ENCODE assay signal across 19 cellular contexts in genomic region chr17:81837641-81838040, GRCh38. TPM values are rescaled to one million over a fixed set of nuclear protein-coding genes. Genes with fewer than 3 reads are reported as not detected.
A peak's percentile ranks its signal among the peaks of the same experiment; 100 is the strongest.
DNase-seq lines count a peak whose midpoint lies in the region; ATAC-seq, FAIRE-seq and TF ChIP-seq lines count a peak whose summit lies in the region.
"Had no signal": no experiment of that assay in that cellular context is flagged by ENCODE, and none has a peak within 500 bp of the region (broad histone marks: within the 10 kb centered on the region; RNA-seq: fewer than 3 reads in every experiment).

No MANE protein-coding gene starts in this region.

- TF ChIP-seq POLR2A in H1 (IDR thresholded peaks at IDR 0.05; ENCODE audit: control extremely low read depth in 1 of 2, low read depth in 2 of 2, low read length in 2 of 2), result no peak
- TF ChIP-seq POLR2A in tibial nerve (IDR thresholded peaks at IDR 0.05), result no peak

- TF ChIP-seq EP300 in H1 (IDR thresholded peaks at IDR 0.05; ENCODE audit: borderline replicate concordance in 1 of 2, low read depth in 2 of 2, low read length in 2 of 2) (no peak), tibial nerve (IDR thresholded peaks at IDR 0.05) (no peak)

- TF ChIP-seq CTCF in H1 (IDR thresholded peaks at IDR 0.05; ENCODE audit: control extremely low read depth in 1 of 3, insufficient read depth in 1 of 3, low read depth in 1 of 3, low read length in 3 of 3) (no peak), psoas muscle (IDR thresholded peaks at IDR 0.05) (no peak), tibial nerve (IDR thresholded peaks at IDR 0.05) (no peak)

- H3K27ac ChIP-seq in H1 (ENCODE audit: low read depth, low read length), result no peak overlapping the region
- peak overlapping the region; percentile 98 for H3K27ac ChIP-seq in psoas muscle
- H3K27ac ChIP-seq in tibial nerve, result no peak overlapping the region
- H3K27ac ChIP-seq: cardiac muscle cell, gastroesophageal sphincter had no signal

- no peak overlapping the region for H2BK120ac ChIP-seq in H1 (replicated peaks; ENCODE audit: low read depth, low read length)

- no peak for TF ChIP-seq RAD21 in H1 (IDR thresholded peaks at IDR 0.05 in 1 of 2, conservative IDR thresholded peaks at IDR 0.05 in 1 of 2; ENCODE audit: low read depth in 2 of 2, low read length in 2 of 2)

- no peak overlapping the region for H3K18ac ChIP-seq in H1 (ENCODE audit: extremely low read depth, low read length)

- H3K4me1 ChIP-seq in H1 (replicated peaks in 1 of 4; ENCODE audit: control insufficient read depth in 3 of 4, insufficient read depth in 4 of 4, low read length in 3 of 4) (peaks cover 0 to 8% (median 4%) of the 10 kb centered on the region in 4 experiments; a peak in 5 of 7 replicates), psoas muscle (peaks cover 60% of the 10 kb centered on the region), tibial nerve (peaks cover 0 to 16% (median 8%) of the 10 kb centered on the region in 4 donors)

- no peak overlapping the region for H3K56ac ChIP-seq in H1 (replicated peaks; ENCODE audit: insufficient read length, low read depth, low read length)

- no peak overlapping the region for H4K5ac ChIP-seq in H1 (ENCODE audit: insufficient read length, low read depth, low read length)

- H4K8ac ChIP-seq in H1 (ENCODE audit: extremely low read depth, insufficient read depth, low read length), result peak overlapping the region; percentile 19; the same call in 1 of the 2 replicates

- H3K27me3 ChIP-seq in H1 (replicated peaks in 1 of 4; ENCODE audit: control insufficient read depth in 3 of 4, extremely low read depth in 1 of 4, insufficient read depth in 3 of 4, low read length in 3 of 4), result no peaks in the 10 kb centered on the region
- H3K27me3 ChIP-seq in psoas muscle (ENCODE audit: insufficient read depth in 3 of 3, low read length in 2 of 3), result no peaks in the 10 kb centered on the region
- no peaks in the 10 kb centered on the region for H3K27me3 ChIP-seq in tibial nerve
- H3K27me3 ChIP-seq: cardiac muscle cell, gastroesophageal sphincter had no signal

- H3K9ac ChIP-seq in H1 (replicated peaks in 1 of 4; ENCODE audit: extremely low read depth in 1 of 4, low read depth in 3 of 4, low read length in 3 of 4), result no peak overlapping the region

- no peaks in the 10 kb centered on the region for H4K20me1 ChIP-seq in H1 (replicated peaks in 1 of 2; ENCODE audit: control insufficient read depth in 1 of 2, insufficient read depth in 2 of 2, low read length in 2 of 2)

- no peak overlapping the region for H3K14ac ChIP-seq in H1 (ENCODE audit: insufficient read length)

- peaks cover 3% of the 10 kb centered on the region; the same call in 1 of the 2 replicates for H3K79me1 ChIP-seq in H1 (ENCODE audit: low read depth, low read length)

- no peak overlapping the region for H4K91ac ChIP-seq in H1 (replicated peaks; ENCODE audit: insufficient read length, low read length)

- H2AFZ ChIP-seq in H1 (ENCODE audit: low read length), result no peak overlapping the region

- H3K79me2 ChIP-seq in H1 (ENCODE audit: control insufficient read depth in 1 of 2, insufficient read depth in 2 of 2, low read length in 2 of 2), result peaks cover 0 to 7% of the 10 kb centered on the region in 2 experiments; a peak in 1 of 4 replicates

- H2BK12ac ChIP-seq in H1 (ENCODE audit: low read depth, low read length), result peak overlapping the region; percentile 75; the same call in 1 of the 2 replicates

- H2BK20ac ChIP-seq in H1 (ENCODE audit: low read length), result no peak overlapping the region

- peaks cover 3% of the 10 kb centered on the region; the same call in 1 of the 2 replicates for H3K23me2 ChIP-seq in H1 (ENCODE audit: low read depth, low read length)

- no peak overlapping the region for H2BK15ac ChIP-seq in H1 (ENCODE audit: low read length)

- POLR2A ChIA-PET in H1 (lab: Charles Lee; ENCODE audit: partially characterized antibody), result interaction anchor here (0.7 to 1.6 kb wide), 4 partner anchors 12 to 162 kb away, joined by 3 read pairs; no protein-coding TSS in a partner anchor

- intact Hi-C loops in psoas muscle (cut with DNase I), result no loop called here

- H3K4ac ChIP-seq in H1 (replicated peaks; ENCODE audit: insufficient read length, low read depth, low read length), result no peak overlapping the region

- H3K9me3 ChIP-seq in H1 (ENCODE audit: insufficient read depth in 2 of 2, low read depth in 1 of 2, low read length in 1 of 2) (no peaks in the 10 kb centered on the region), psoas muscle (no peaks in the 10 kb centered on the region), tibial nerve (no peaks in the 10 kb centered on the region)
- H3K9me3 ChIP-seq: gastroesophageal sphincter had no signal

- H2BK5ac ChIP-seq in H1 (ENCODE audit: low read depth, low read length), result no peak overlapping the region

- ATAC-seq in psoas muscle (peak; percentile 31 to 50 (median 40)), HG03520 (IDR thresholded peaks at IDR 0.05; ENCODE audit: unreplicated experiment) (no peak), HG02642 (IDR thresholded peaks at IDR 0.05; ENCODE audit: poor library complexity, unreplicated experiment) (no peak)
- ATAC-seq: gastroesophageal sphincter had no signal

- H3K4me2 ChIP-seq in H1 (ENCODE audit: insufficient read depth in 1 of 2, low read depth in 2 of 2, low read length in 2 of 2), result no peak overlapping the region

- CTCF ChIA-PET in H1 (lab: Charles Lee; ENCODE audit: partially characterized antibody), result interaction anchor here (0.6 to 1.6 kb wide), 7 partner anchors 10 to 113 kb away, joined by 3 to 5 read pairs (median 3); no protein-coding TSS in a partner anchor

- no peak overlapping the region for H3K23ac ChIP-seq in H1 (ENCODE audit: insufficient read length)

- no peak for FAIRE-seq in H1 (lab: Jason Lieb, UNC)
- FAIRE-seq: TTC549 had no signal

- no peaks in the 10 kb centered on the region; a peak in 1 of 8 replicates for H3K36me3 ChIP-seq in H1 (ENCODE audit: control insufficient read depth in 2 of 4, insufficient read depth in 4 of 4, low read length in 3 of 4)
- H3K36me3 ChIP-seq in psoas muscle (ENCODE audit: insufficient read depth in 1 of 2, low read depth in 1 of 2), result peaks cover 0 to 9% of the 10 kb centered on the region in 2 donors
- H3K36me3 ChIP-seq in tibial nerve, result peaks cover 0 to 19% (median 0%) of the 10 kb centered on the region in 3 donors
- H3K36me3 ChIP-seq: cardiac muscle cell had no signal

- 76% methylated on average over 8 of the region's 9 CpGs; no CpG with 5 or more reads in 1 of the 2 experiments for WGBS in H1 (ENCODE audit: extremely low coverage in 1 of 2, insufficient coverage in 1 of 2, insufficient read length in 1 of 2, insufficient replicate concordance in 2 of 2, low coverage in 1 of 2, low lambda C conversion rate in 2 of 2, missing lambda C conversion rate in 1 of 2), 2 experiments
- WGBS in psoas muscle, 3 donors, result 30 to 62% (median 34%) methylated on average over 9 of the region's 9 CpGs
- 66 to 72% methylated on average over 9 of the region's 9 CpGs for WGBS in tibial nerve, 2 donors

- H2AK5ac ChIP-seq in H1 (ENCODE audit: low read depth, low read length), result no peak overlapping the region

- no peak overlapping the region for H3K4me3 ChIP-seq in H1 (ENCODE audit: extremely low read depth in 1 of 4, insufficient read depth in 2 of 4, low read depth in 3 of 4, low read length in 4 of 4)
- H3K4me3 ChIP-seq in psoas muscle, result no peak overlapping the region
- no peak overlapping the region for H3K4me3 ChIP-seq in tibial nerve
- H3K4me3 ChIP-seq: cardiac muscle cell, gastroesophageal sphincter, lung had no signal

- DNase-seq in GF-D8 (lab: John Stamatoyannopoulos, UW) (peak; percentile 99), MV-4-11 (lab: John Stamatoyannopoulos, UW) (peak; percentile 99), H1 (ENCODE audit: low read depth in 1 of 2, low spot score in 2 of 2) (no peak), psoas muscle (peak; percentile 61 to 86), tibial nerve (ENCODE audit: low spot score in 2 of 2) (no peak), LoVo (ENCODE audit: low spot score) (no peak)
- DNase-seq: activated CD4-positive, alpha-beta memory T cell treated with anti-CD3 and anti-CD28 coated beads, Interleukin-2, amount 10 ng/mL, durations not matched to agents 7 days and 5 days; C1 segment of cervical spinal cord; DMS79; natural killer cell; NCI-H82; Right ventricle myocardium superior had no signal

RNA-seq across cellular contexts. Expression of gene PPP1R27, which starts 2.8 kb away (rescaled TPM):
- not detected in 2 replicates for total RNA-seq in H1 (2021; fragmentation: NEBNext Ultra II Directional; extraction: Animal tissue kit (Norgen Biotek cat#: 25700))
- polyA plus RNA-seq in H1 (2011; rRNA removed), result 0.27 and 0.30 TPM in 2 replicates
- polyA plus RNA-seq in H1 (2011; cell fraction: cytosol; rRNA removed), result not detected
- polyA plus RNA-seq in H1 (2011; cell fraction: nucleus; rRNA removed), result 0.43 TPM
- 0.17 to 0.51 TPM (median 0.20 TPM) in 3 of 4 replicates, not detected in the other for polyA plus RNA-seq in H1 (2012, experiment 1 of 2)
- polyA plus RNA-seq in H1 (2012, experiment 2 of 2), result not detected
- 0.34 TPM for polyA plus RNA-seq in H1 (2013, experiment 1 of 2)
- polyA plus RNA-seq in H1 (2013, experiment 2 of 2), result 0.46 TPM
- polyA minus RNA-seq in H1 (2011; rRNA and poly(A)+ RNA removed), result not detected in 2 replicates
- not detected for polyA minus RNA-seq in H1 (2011; cell fraction: cytosol; rRNA and poly(A)+ RNA removed)
- polyA minus RNA-seq in H1 (2011; cell fraction: nucleus; rRNA and poly(A)+ RNA removed), result not detected
- 1,000 to 10,000 TPM in 3 of 4 donors, 100 to 1,000 TPM in 1; 976 to 2,217 (median 1,286) TPM for total RNA-seq in psoas muscle
- polyA plus RNA-seq in psoas muscle, result 100 to 1,000 TPM; 296 to 661 (median 603) TPM
- total RNA-seq in tibial nerve, result 1 to 10 TPM in 1 of 4 donors, not detected in 3; 2.6 TPM
- total RNA-seq: activated CD4-positive, alpha-beta memory T cell treated with anti-CD3 and anti-CD28 coated beads, Interleukin-2, amount 10 ng/mL, durations not matched to agents 7 days and 5 days; cardiac muscle cell; gastroesophageal sphincter; lung; MCF 10A; natural killer cell; Right ventricle myocardium superior had no signal
- polyA plus RNA-seq: cardiac muscle cell had no signal

RNA-seq across cellular contexts. Expression of gene MCRIP1, which starts 4.5 kb away (rescaled TPM):
- 103 and 115 TPM in 2 replicates for total RNA-seq in H1 (2021; fragmentation: NEBNext Ultra II Directional; extraction: Animal tissue kit (Norgen Biotek cat#: 25700))
- polyA plus RNA-seq in H1 (2011; rRNA removed) (151 and 250 TPM in 2 replicates), psoas muscle (100 to 1,000 TPM in 1 of 3 donors, 10 to 100 TPM in 2; 45.1 to 187 (median 57.1) TPM)
- polyA plus RNA-seq in H1 (2011; cell fraction: cytosol; rRNA removed), result 137 TPM
- polyA plus RNA-seq in H1 (2011; cell fraction: nucleus; rRNA removed), result 155 TPM
- 57.5 to 88.6 TPM (median 84.7 TPM) in 4 replicates for polyA plus RNA-seq in H1 (2012, experiment 1 of 2)
- polyA plus RNA-seq in H1 (2012, experiment 2 of 2), result 119 TPM
- 91.7 TPM for polyA plus RNA-seq in H1 (2013, experiment 1 of 2)
- polyA plus RNA-seq in H1 (2013, experiment 2 of 2), result 90.0 TPM
- polyA minus RNA-seq in H1 (2011; rRNA and poly(A)+ RNA removed), result 11.4 and 21.6 TPM in 2 replicates
- 42.3 TPM for polyA minus RNA-seq in H1 (2011; cell fraction: cytosol; rRNA and poly(A)+ RNA removed)
- 29.7 TPM for polyA minus RNA-seq in H1 (2011; cell fraction: nucleus; rRNA and poly(A)+ RNA removed)
- total RNA-seq in psoas muscle (10 to 100 TPM; 20.5 to 47.6 (median 25.7) TPM), tibial nerve (100 to 1,000 TPM in 1 of 4 donors, 10 to 100 TPM in 3; 78.7 to 105 (median 92.5) TPM)

RNA-seq across cellular contexts. Expression of gene P4HB, which starts 22.7 kb away (rescaled TPM):
- 374 and 379 TPM in 2 replicates for total RNA-seq in H1 (2021; fragmentation: NEBNext Ultra II Directional; extraction: Animal tissue kit (Norgen Biotek cat#: 25700))
- polyA plus RNA-seq in H1 (2011; rRNA removed) (41.4 and 66.6 TPM in 2 replicates), psoas muscle (100 to 1,000 TPM; 236 to 384 (median 267) TPM)
- 49.7 TPM for polyA plus RNA-seq in H1 (2011; cell fraction: cytosol; rRNA removed)
- polyA plus RNA-seq in H1 (2011; cell fraction: nucleus; rRNA removed), result 116 TPM
- 306 to 512 TPM (median 430 TPM) in 4 replicates for polyA plus RNA-seq in H1 (2012, experiment 1 of 2)
- polyA plus RNA-seq in H1 (2012, experiment 2 of 2), result 477 TPM
- 846 TPM for polyA plus RNA-seq in H1 (2013, experiment 1 of 2)
- 918 TPM for polyA plus RNA-seq in H1 (2013, experiment 2 of 2)
- polyA minus RNA-seq in H1 (2011; rRNA and poly(A)+ RNA removed), result 63.4 and 66.2 TPM in 2 replicates
- 124 TPM for polyA minus RNA-seq in H1 (2011; cell fraction: cytosol; rRNA and poly(A)+ RNA removed)
- polyA minus RNA-seq in H1 (2011; cell fraction: nucleus; rRNA and poly(A)+ RNA removed), result 107 TPM
- total RNA-seq in psoas muscle (100 to 1,000 TPM; 244 to 361 (median 296) TPM), tibial nerve (100 to 1,000 TPM; 385 to 594 (median 472) TPM)

RNA-seq across cellular contexts. Expression of gene ARHGDIA, which starts 33.5 kb away (rescaled TPM):
- 217 and 246 TPM in 2 replicates for total RNA-seq in H1 (2021; fragmentation: NEBNext Ultra II Directional; extraction: Animal tissue kit (Norgen Biotek cat#: 25700))
- polyA plus RNA-seq in H1 (2011; rRNA removed) (62.4 and 155 TPM in 2 replicates), psoas muscle (100 to 1,000 TPM in 2 of 3 donors, 10 to 100 TPM in 1; 79.1 to 268 (median 100) TPM)
- 39.2 TPM for polyA plus RNA-seq in H1 (2011; cell fraction: cytosol; rRNA removed)
- 107 TPM for polyA plus RNA-seq in H1 (2011; cell fraction: nucleus; rRNA removed)
- 161 to 279 TPM (median 213 TPM) in 4 replicates for polyA plus RNA-seq in H1 (2012, experiment 1 of 2)
- 154 TPM for polyA plus RNA-seq in H1 (2012, experiment 2 of 2)
- 184 TPM for polyA plus RNA-seq in H1 (2013, experiment 1 of 2)
- 192 TPM for polyA plus RNA-seq in H1 (2013, experiment 2 of 2)
- polyA minus RNA-seq in H1 (2011; rRNA and poly(A)+ RNA removed), result 14.2 and 21.5 TPM in 2 replicates
- 58.5 TPM for polyA minus RNA-seq in H1 (2011; cell fraction: cytosol; rRNA and poly(A)+ RNA removed)
- polyA minus RNA-seq in H1 (2011; cell fraction: nucleus; rRNA and poly(A)+ RNA removed), result 44.3 TPM
- total RNA-seq in psoas muscle (100 to 1,000 TPM in 3 of 4 donors, 10 to 100 TPM in 1; 88.3 to 192 (median 160) TPM), tibial nerve (100 to 1,000 TPM; 190 to 484 (median 237) TPM)

RNA-seq across cellular contexts. Expression of gene GCGR, which starts 33.7 kb away (rescaled TPM):
- 0.56 and 0.61 TPM in 2 replicates for total RNA-seq in H1 (2021; fragmentation: NEBNext Ultra II Directional; extraction: Animal tissue kit (Norgen Biotek cat#: 25700))
- polyA plus RNA-seq in H1 (2011; rRNA removed) (0.44 and 0.60 TPM in 2 replicates), psoas muscle (under 1 TPM in 2 of 3 donors, not detected in 1; 0.03 to 0.08 TPM)
- 0.43 TPM for polyA plus RNA-seq in H1 (2011; cell fraction: cytosol; rRNA removed)
- 2.9 TPM for polyA plus RNA-seq in H1 (2011; cell fraction: nucleus; rRNA removed)
- polyA plus RNA-seq in H1 (2012, experiment 1 of 2), result 0.31 to 1.1 TPM (median 0.58 TPM) in 4 replicates
- 0.24 TPM for polyA plus RNA-seq in H1 (2012, experiment 2 of 2)
- polyA plus RNA-seq in H1 (2013, experiment 1 of 2), result 0.43 TPM
- 0.31 TPM for polyA plus RNA-seq in H1 (2013, experiment 2 of 2)
- polyA minus RNA-seq in H1 (2011; rRNA and poly(A)+ RNA removed), result 0.38 TPM in 1 of 2 replicates, not detected in the other
- not detected for polyA minus RNA-seq in H1 (2011; cell fraction: cytosol; rRNA and poly(A)+ RNA removed)
- 0.40 TPM for polyA minus RNA-seq in H1 (2011; cell fraction: nucleus; rRNA and poly(A)+ RNA removed)
- total RNA-seq in psoas muscle (not detected), tibial nerve (10 to 100 TPM in 2 of 4 donors, 1 to 10 TPM in 2; 1.8 to 14.7 (median 8.1) TPM)
- total RNA-seq: activated CD4-positive, alpha-beta memory T cell treated with anti-CD3 and anti-CD28 coated beads, Interleukin-2, amount 10 ng/mL, durations not matched to agents 7 days and 5 days; MCF 10A; natural killer cell; Right ventricle myocardium superior had no signal

Comparison
In these comparisons a context has a peak if more than half of its experiments do, and no peak if none do; other contexts are left out.
1. DNase-seq: peak in GF-D8 (single experiment), MV-4-11 (single experiment) and psoas muscle (2 of 2); none in H1 (0 of 2), tibial nerve (0 of 2) and LoVo (single experiment).
2. ATAC-seq: peak in psoas muscle (4 of 4); none in HG03520 (single experiment) and HG02642 (single experiment).
3. RNA of gene PPP1R27, which starts 2.8 kb away (total RNA-seq): 976 to 2,217 TPM in psoas muscle; not detected in H1 and 2.6 TPM in tibial nerve; every median in the first group is over 100 times any median in the second.